ENCODE assay signal across 1 cellular context in the genomic region with DNA sequence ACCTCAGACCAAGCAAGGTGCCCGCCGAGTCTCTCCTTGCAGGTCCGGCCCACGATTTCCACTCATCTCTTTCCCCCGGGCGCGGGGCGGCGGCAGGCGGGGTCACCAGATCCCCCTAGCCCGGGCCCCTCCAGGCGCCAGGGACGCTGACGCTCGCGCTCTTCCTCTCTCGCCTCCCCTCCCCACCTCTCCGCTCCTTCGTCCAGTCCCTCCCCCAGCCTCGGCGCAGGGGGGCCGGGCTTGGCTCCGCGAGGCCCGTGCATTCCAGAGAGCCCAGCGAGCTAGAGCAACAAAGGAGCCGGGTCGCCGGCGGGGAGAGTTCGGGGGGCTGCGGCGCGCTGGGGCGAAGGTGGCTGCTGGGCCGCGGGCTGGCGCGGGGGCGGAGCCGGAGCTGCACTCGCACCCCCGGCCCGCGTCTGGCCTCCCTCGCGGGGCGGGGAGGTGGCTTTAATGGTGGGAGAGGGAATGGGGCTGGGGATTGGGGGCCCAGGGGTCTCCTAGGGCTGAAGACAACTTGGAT.
TF ChIP-seq lines count a peak whose summit lies in the region.

A gene (plus strand): TSS at position 262 of the 520 bp plus-strand sequence. CDS start 519 bp downstream, outside the sequence.

TF ChIP-seq in neural cell, 6 proteins besides CTCF, POLR2A, EP300 and RAD21:
- TF ChIP-seq, protein P1, sequence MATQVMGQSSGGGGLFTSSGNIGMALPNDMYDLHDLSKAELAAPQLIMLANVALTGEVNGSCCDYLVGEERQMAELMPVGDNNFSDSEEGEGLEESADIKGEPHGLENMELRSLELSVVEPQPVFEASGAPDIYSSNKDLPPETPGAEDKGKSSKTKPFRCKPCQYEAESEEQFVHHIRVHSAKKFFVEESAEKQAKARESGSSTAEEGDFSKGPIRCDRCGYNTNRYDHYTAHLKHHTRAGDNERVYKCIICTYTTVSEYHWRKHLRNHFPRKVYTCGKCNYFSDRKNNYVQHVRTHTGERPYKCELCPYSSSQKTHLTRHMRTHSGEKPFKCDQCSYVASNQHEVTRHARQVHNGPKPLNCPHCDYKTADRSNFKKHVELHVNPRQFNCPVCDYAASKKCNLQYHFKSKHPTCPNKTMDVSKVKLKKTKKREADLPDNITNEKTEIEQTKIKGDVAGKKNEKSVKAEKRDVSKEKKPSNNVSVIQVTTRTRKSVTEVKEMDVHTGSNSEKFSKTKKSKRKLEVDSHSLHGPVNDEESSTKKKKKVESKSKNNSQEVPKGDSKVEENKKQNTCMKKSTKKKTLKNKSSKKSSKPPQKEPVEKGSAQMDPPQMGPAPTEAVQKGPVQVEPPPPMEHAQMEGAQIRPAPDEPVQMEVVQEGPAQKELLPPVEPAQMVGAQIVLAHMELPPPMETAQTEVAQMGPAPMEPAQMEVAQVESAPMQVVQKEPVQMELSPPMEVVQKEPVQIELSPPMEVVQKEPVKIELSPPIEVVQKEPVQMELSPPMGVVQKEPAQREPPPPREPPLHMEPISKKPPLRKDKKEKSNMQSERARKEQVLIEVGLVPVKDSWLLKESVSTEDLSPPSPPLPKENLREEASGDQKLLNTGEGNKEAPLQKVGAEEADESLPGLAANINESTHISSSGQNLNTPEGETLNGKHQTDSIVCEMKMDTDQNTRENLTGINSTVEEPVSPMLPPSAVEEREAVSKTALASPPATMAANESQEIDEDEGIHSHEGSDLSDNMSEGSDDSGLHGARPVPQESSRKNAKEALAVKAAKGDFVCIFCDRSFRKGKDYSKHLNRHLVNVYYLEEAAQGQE (IDR thresholded peaks at IDR 0.05; ENCODE audit: borderline replicate concordance) = no peak
- no peak for TF ChIP-seq TAF1 (IDR thresholded peaks at IDR 0.05; ENCODE audit: low read depth)
- no peak for TF ChIP-seq EZH2 (IDR thresholded peaks at IDR 0.05; ENCODE audit: borderline replicate concordance, insufficient read depth, low read length, poor library complexity, severe bottlenecking)
- no peak for TF ChIP-seq POLR2AphosphoS5 (IDR thresholded peaks at IDR 0.05)
- no peak for TF ChIP-seq MXI1 (conservative IDR thresholded peaks at IDR 0.05; ENCODE audit: poor library complexity, severe bottlenecking)
- TF ChIP-seq SMC3 (conservative IDR thresholded peaks at IDR 0.05; ENCODE audit: poor library complexity) = no peak
